In genomic region chr6:3277851-3278416, GRCh38 we compare ENCODE assay signal across 1 cellular context.
TF ChIP-seq lines count a peak whose summit lies in the region.

No MANE protein-coding gene starts in this region.

TF ChIP-seq in GM12878, 131 proteins besides CTCF, POLR2A, EP300 and RAD21 (continued from another document):
- TF ChIP-seq KAT2A (conservative IDR thresholded peaks at IDR 0.05; ENCODE audit: control insufficient read depth, low read depth, low read length) (no peak), BACH1 (IDR thresholded peaks at IDR 0.05; ENCODE audit: borderline replicate concordance) (no peak), STAT1 (conservative IDR thresholded peaks at IDR 0.05) (no peak), YY1 (IDR thresholded peaks at IDR 0.05; ENCODE audit: low read depth, low read length) (no peak), RELA (IDR thresholded peaks at IDR 0.05; ENCODE audit: borderline replicate concordance, partially characterized antibody) (no peak), JUND (IDR thresholded peaks at IDR 0.05; ENCODE audit: low read depth, low read length) (no peak), POU2F2 (IDR thresholded peaks at IDR 0.05; ENCODE audit: borderline replicate concordance, low read depth, low read length) (no peak), RBBP5 (conservative IDR thresholded peaks at IDR 0.05) (no peak), CREM (IDR thresholded peaks at IDR 0.05; ENCODE audit: low read depth) (no peak)
TF ChIP-seq in GM12878: peak in this region for 0.
